Comparison of ENCODE assay signal across 15 cellular contexts in the genomic region with DNA sequence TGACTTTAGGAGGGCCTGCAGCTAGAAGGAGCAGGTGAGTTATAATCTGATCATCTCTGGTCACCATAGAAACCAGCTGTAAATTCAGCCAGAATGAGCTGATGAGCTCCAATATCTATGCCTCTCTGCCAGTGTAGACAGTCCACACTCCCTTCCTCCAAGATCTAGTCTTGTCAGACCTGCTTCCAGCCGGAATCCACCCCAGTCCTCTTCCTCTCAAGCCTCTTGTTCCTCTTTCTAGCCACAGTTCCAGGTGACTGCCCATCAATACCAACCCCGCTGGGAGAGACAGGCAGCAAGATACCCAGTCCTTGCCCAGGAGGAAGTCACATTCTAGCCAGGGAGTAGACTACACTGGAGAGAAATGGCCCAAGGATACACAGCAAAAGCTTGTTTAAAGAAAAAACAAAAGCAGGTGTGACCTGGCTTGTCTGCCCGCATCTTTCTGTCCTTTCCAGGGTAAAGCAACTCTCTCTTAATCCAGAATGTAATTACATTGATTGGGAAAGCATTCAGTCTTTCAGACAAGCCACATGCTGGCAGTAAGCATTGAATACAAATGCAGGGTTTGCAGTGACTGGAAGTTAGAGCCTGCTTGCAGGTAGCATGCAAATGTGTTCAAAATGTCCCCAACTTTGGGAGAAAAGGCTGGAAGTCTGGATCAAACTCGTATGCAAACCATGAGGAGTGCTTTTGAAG. TPM values are rescaled to one million over a fixed set of nuclear protein-coding genes. Genes with fewer than 3 reads are reported as not detected.
A peak's percentile ranks its signal among the peaks of the same experiment; 100 is the strongest.
DNase-seq lines count a peak whose midpoint lies in the region; ATAC-seq, FAIRE-seq and TF ChIP-seq lines count a peak whose summit lies in the region.
"Had no signal": no experiment of that assay in that cellular context is flagged by ENCODE, and none has a peak within 500 bp of the region (broad histone marks: within the 10 kb centered on the region; RNA-seq: fewer than 3 reads in every experiment).

No MANE protein-coding gene starts in this region.

- no peak overlapping the region for H3K27ac Mint-ChIP-seq in stimulated activated memory B cell treated with anti-CD40 and anti-IgM and Interleukin-4, amounts not matched to agents 10 μg/mL and 1 μg/mL and 100 μg/mL, for 72 hours
- H3K27ac Mint-ChIP-seq in CD8-positive, alpha-beta memory T cell = no peak overlapping the region
- H3K27ac Mint-ChIP-seq: activated T-helper 1 cell treated with anti-CD3 and anti-CD28 coated beads, Interleukin-12 subunit alpha, Interleukin-12 subunit beta, Interleukin-2, Interleukin-4 antibody, amounts not matched to agents 30 ng/mL and 10 ng/mL and 1 ng/mL, durations not matched to agents 14 hours and 24 hours and 36 hours had no signal

- no peak overlapping the region for H3K9ac ChIP-seq in GM12878 (ENCODE audit: control insufficient read depth, insufficient read depth, low read length)
- H3K9ac ChIP-seq: GM23248 had no signal

- H3K4me2 ChIP-seq in GM12878 (ENCODE audit: control insufficient read depth, insufficient read depth) = no peak overlapping the region

- H3K4me1 Mint-ChIP-seq in stimulated activated memory B cell treated with anti-CD40 and anti-IgM and Interleukin-4, amounts not matched to agents 10 μg/mL and 1 μg/mL and 100 μg/mL, for 72 hours = peaks cover 29% of the 10 kb centered on the region
- no peaks in the 10 kb centered on the region for H3K4me1 Mint-ChIP-seq in CD8-positive, alpha-beta memory T cell

- POLR2A ChIA-PET in GM12878 (lab: Charles Lee) = interaction anchor here (0.5 to 1.1 kb wide), 2 partner anchors 12 to 368 kb away, joined by 3 read pairs; no protein-coding TSS in a partner anchor
- POLR2A ChIA-PET in CD8-positive, alpha-beta memory T cell (lab: Charles Lee) = no interaction called here

- no peaks in the 10 kb centered on the region for H3K27me3 ChIP-seq in GM12878 (replicated peaks in 1 of 2; ENCODE audit: control insufficient read depth in 2 of 2, insufficient read depth in 2 of 2, low read length in 1 of 2)
- H3K27me3 ChIP-seq in CD8-positive, alpha-beta memory T cell (ENCODE audit: insufficient read depth, low read length, poor library complexity, severe bottlenecking) = no peaks in the 10 kb centered on the region
- H3K27me3 ChIP-seq: spleen, suprapubic skin had no signal

- no peaks in the 10 kb centered on the region for H3K36me3 Mint-ChIP-seq in stimulated activated memory B cell treated with anti-CD40 and anti-IgM and Interleukin-4, amounts not matched to agents 10 μg/mL and 1 μg/mL and 100 μg/mL, for 72 hours
- no peaks in the 10 kb centered on the region for H3K36me3 Mint-ChIP-seq in CD8-positive, alpha-beta memory T cell

- RAD21 ChIA-PET in GM12878 (lab: Charles Lee; ENCODE audit: unreplicated experiment) = interaction anchor here (0.7 to 1.0 kb wide), 2 partner anchors 16 to 32 kb away, joined by 3 read pairs; no protein-coding TSS in a partner anchor

- no peaks in the 10 kb centered on the region for H3K9me3 ChIP-seq in GM12878 (replicated peaks; ENCODE audit: control insufficient read depth, insufficient read depth, low read length)
- H3K9me3 ChIP-seq in CD8-positive, alpha-beta memory T cell (ENCODE audit: low read length) = no peaks in the 10 kb centered on the region
- H3K9me3 ChIP-seq: spleen, suprapubic skin had no signal

- H4K20me1 ChIP-seq in GM12878 (ENCODE audit: control insufficient read depth, insufficient read depth) = no peaks in the 10 kb centered on the region

- no peaks in the 10 kb centered on the region for H3K79me2 ChIP-seq in GM12878 (ENCODE audit: control insufficient read depth, insufficient read depth, low read length)

- no peak for TF ChIP-seq RAD21 in GM12878 (IDR thresholded peaks at IDR 0.05; ENCODE audit: insufficient read depth, low read depth, low read length)

- in situ Hi-C loops in GM12878 (cut with MboI) = no loop called here

- H3K4me1 ChIP-seq in GM12878 (ENCODE audit: control insufficient read depth, insufficient read depth, low read length) = peaks cover 18% of the 10 kb centered on the region
- no peaks in the 10 kb centered on the region for H3K4me1 ChIP-seq in CD8-positive, alpha-beta memory T cell (ENCODE audit: insufficient read depth, low read length)

- no peak overlapping the region for H3K4me3 ChIP-seq in GM12878
- H3K4me3 ChIP-seq in CD8-positive, alpha-beta memory T cell (ENCODE audit: low read length) = no peak overlapping the region
- H3K4me3 ChIP-seq: GM23248, SK-N-MC, spleen, suprapubic skin had no signal

- intact Hi-C loops in GM12878 (cut with micrococcal nuclease; ENCODE audit: unreplicated experiment) = no loop called here

- WGBS in GM12878 (ENCODE audit: insufficient coverage, insufficient replicate concordance, low lambda C conversion rate, missing lambda C conversion rate) = 50% methylated on average over 4 of the region's 4 CpGs

- TF ChIP-seq CTCF in GM12878 (IDR thresholded peaks at IDR 0.05 in 2 of 3, conservative IDR thresholded peaks at IDR 0.05 in 1 of 3; ENCODE audit: control insufficient read depth in 2 of 3, extremely low read depth in 1 of 3, insufficient read depth in 1 of 3, low read depth in 3 of 3, low read length in 3 of 3) = no peak

- ATAC-seq in GM12878 (peak; percentile 54), HG02840 (IDR thresholded peaks at IDR 0.05; ENCODE audit: low FRiP score, unreplicated experiment) (no peak)
- peak; percentile 55 for ATAC-seq in stimulated activated memory B cell treated with anti-CD40 and anti-IgM and Interleukin-4, amounts not matched to agents 10 μg/mL and 1 μg/mL and 100 μg/mL, for 72 hours

- CTCF ChIA-PET in GM12878 (lab: Yijun Ruan, JAX) = interaction anchor here (0.7 to 3.7 kb wide), 5 partner anchors 9 to 148 kb away, joined by 3 to 22 read pairs (median 3); no protein-coding TSS in a partner anchor
- CTCF ChIA-PET in CD8-positive, alpha-beta memory T cell (lab: Charles Lee) = interaction anchor here (1.3 kb wide), 1 partner anchor 9 kb away, joined by 5 read pairs; no protein-coding TSS in a partner anchor

- no peaks in the 10 kb centered on the region for H3K27me3 Mint-ChIP-seq in stimulated activated memory B cell treated with anti-CD40 and anti-IgM and Interleukin-4, amounts not matched to agents 10 μg/mL and 1 μg/mL and 100 μg/mL, for 72 hours
- peaks cover 4 to 6% of the 10 kb centered on the region in 2 donors for H3K27me3 Mint-ChIP-seq in CD8-positive, alpha-beta memory T cell

- no peak overlapping the region for H3K4me3 Mint-ChIP-seq in stimulated activated memory B cell treated with anti-CD40 and anti-IgM and Interleukin-4, amounts not matched to agents 10 μg/mL and 1 μg/mL and 100 μg/mL, for 72 hours
- no peak overlapping the region for H3K4me3 Mint-ChIP-seq in CD8-positive, alpha-beta memory T cell
- H3K4me3 Mint-ChIP-seq: activated T-helper 1 cell treated with anti-CD3 and anti-CD28 coated beads, Interleukin-12 subunit alpha, Interleukin-12 subunit beta, Interleukin-2, Interleukin-4 antibody, amounts not matched to agents 30 ng/mL and 10 ng/mL and 1 ng/mL, durations not matched to agents 14 hours and 24 hours and 36 hours had no signal

- TF ChIP-seq EP300 in GM12878 (IDR thresholded peaks at IDR 0.05; ENCODE audit: borderline replicate concordance in 1 of 2, control insufficient read depth in 1 of 2, low read depth in 2 of 2, low read length in 2 of 2) = 0 out of 4 replicates have a peak, but pooled peaks of 1 of the 2 experiments have one; percentile 24

- H2AFZ ChIP-seq in GM12878 (ENCODE audit: control insufficient read depth, low read depth, low read length) = no peak overlapping the region
- H2AFZ ChIP-seq: GM23248 had no signal

- no peak for FAIRE-seq in GM12878 (lab: Jason Lieb, UNC)
- FAIRE-seq: GM12892 had no signal

- no peak for TF ChIP-seq POLR2A in GM12878 (IDR thresholded peaks at IDR 0.05; ENCODE audit: low read depth, low read length)

- H3K27ac ChIP-seq in GM12878 (ENCODE audit: control insufficient read depth, insufficient read depth) = no peak overlapping the region
- H3K27ac ChIP-seq in CD8-positive, alpha-beta memory T cell (ENCODE audit: low read depth, low read length) = no peak overlapping the region
- H3K27ac ChIP-seq: GM23248, SK-N-MC, spleen, suprapubic skin had no signal

- no TSS peak for BruUV-seq in GM12878 (replicated peaks; lab: Mats Ljungman, UMichigan)

- DNase-seq in NCI-H345 treated with DMSO at 0.1 percent for 48 hours (lab: John Stamatoyannopoulos, UW; ENCODE audit: unreplicated experiment) (peak; percentile 9), NCI-H345 (lab: John Stamatoyannopoulos, UW) (no peak), NCI-H187 (lab: John Stamatoyannopoulos, UW) (peak; percentile 33 to 75), GM12878 (ENCODE audit: low read depth, low spot score) (no peak), iPS-NIHi7 (ENCODE audit: extremely low spot score) (no peak)
- DNase-seq in CD8-positive, alpha-beta memory T cell = no peak
- DNase-seq: DND-41, GM23248, spleen had no signal

- H3K36me3 ChIP-seq in GM12878 (ENCODE audit: control insufficient read depth in 2 of 2, insufficient read depth in 2 of 2, low read length in 1 of 2) = no peaks in the 10 kb centered on the region
- H3K36me3 ChIP-seq in CD8-positive, alpha-beta memory T cell (ENCODE audit: insufficient read depth, low read length) = no peaks in the 10 kb centered on the region
- H3K36me3 ChIP-seq: spleen, suprapubic skin had no signal

- SMC1A ChIA-PET in GM12878 (lab: Charles Lee; ENCODE audit: uncharacterized antibody, unreplicated experiment) = interaction anchor here (2.7 kb wide), 1 partner anchor 10 kb away, joined by 12 read pairs; no protein-coding TSS in a partner anchor

- H3K9me3 Mint-ChIP-seq in stimulated activated memory B cell treated with anti-CD40 and anti-IgM and Interleukin-4, amounts not matched to agents 10 μg/mL and 1 μg/mL and 100 μg/mL, for 72 hours = no peaks in the 10 kb centered on the region
- H3K9me3 Mint-ChIP-seq in CD8-positive, alpha-beta memory T cell = no peaks in the 10 kb centered on the region
- H3K9me3 Mint-ChIP-seq: activated T-helper 1 cell treated with anti-CD3 and anti-CD28 coated beads, Interleukin-12 subunit alpha, Interleukin-12 subunit beta, Interleukin-2, Interleukin-4 antibody, amounts not matched to agents 30 ng/mL and 10 ng/mL and 1 ng/mL, durations not matched to agents 14 hours and 24 hours and 36 hours had no signal

RNA-seq across cellular contexts. Expression of a gene that starts 9.0 kb away (rescaled TPM):
- total RNA-seq in GM12878 (2013; cell fraction: nucleolus; rRNA removed) = 17.9 and 18.7 TPM in 2 replicates
- total RNA-seq in GM12878 (2014; rRNA removed) (9.8 and 10.5 TPM in 2 replicates), GM12878 (2014; rRNA removed; fragmentation: Illumina TruSeq; extraction: Trizol) (6.0 and 6.1 TPM in 2 replicates), GM12878 (2021) (9.8 and 10.1 TPM in 2 replicates)
- polyA plus RNA-seq in GM12878 (2011; ENCODE audit: low read depth) = 3.0 TPM
- polyA plus RNA-seq in GM12878 (2011; rRNA removed) (2.8 and 5.3 TPM in 2 replicates), GM12878 (2014; fragmentation: Illumina TruSeq; extraction: Trizol) (3.4 and 6.0 TPM in 2 replicates), GM12878 (2014; fragmentation: Nextera tagmentation; extraction: Ambion mirVana) (1 to 10 TPM; 4.0 to 9.6 TPM), GM12878 (2014; rRNA removed) (7.4 and 7.6 TPM in 2 replicates), GM12878 (2016; fragmentation: Nextera tagmentation; extraction: Ambion mirVana) (1 to 10 TPM; 8.6 to 9.3 TPM)
- 7.4 and 8.6 TPM in 2 replicates for polyA plus RNA-seq in GM12878 (2011; cell fraction: cytosol; rRNA removed)
- 3.5 and 4.8 TPM in 2 replicates for polyA plus RNA-seq in GM12878 (2011; cell fraction: nucleus; rRNA removed)
- polyA plus RNA-seq in GM12878 (2012) = 3.2 and 4.7 TPM in 2 replicates
- 10.5 and 15.1 TPM in 2 replicates for polyA minus RNA-seq in GM12878 (2011; rRNA and poly(A)+ RNA removed)
- polyA minus RNA-seq in GM12878 (2011; cell fraction: cytosol; rRNA and poly(A)+ RNA removed) = 4.8 and 6.1 TPM in 2 replicates
- polyA minus RNA-seq in GM12878 (2011; cell fraction: nucleus; rRNA and poly(A)+ RNA removed) = 5.2 and 10.0 TPM in 2 replicates
- 10 to 100 TPM; 11.5 to 12.1 TPM for total RNA-seq in CD8-positive, alpha-beta memory T cell
- 6.7 TPM for polyA plus RNA-seq in CD8-positive, alpha-beta memory T cell

RNA-seq across cellular contexts. Expression of a gene that starts 30.7 kb away (rescaled TPM):
- 5.4 and 6.9 TPM in 2 replicates for total RNA-seq in GM12878 (2013; cell fraction: nucleolus; rRNA removed)
- total RNA-seq in GM12878 (2014; rRNA removed) (32.4 and 33.7 TPM in 2 replicates), GM12878 (2014; rRNA removed; fragmentation: Illumina TruSeq; extraction: Trizol) (34.4 and 36.0 TPM in 2 replicates), GM12878 (2021) (32.1 and 33.7 TPM in 2 replicates)
- polyA plus RNA-seq in GM12878 (2011; ENCODE audit: low read depth) = 9.0 TPM
- polyA plus RNA-seq in GM12878 (2011; rRNA removed) (42.7 and 46.5 TPM in 2 replicates), GM12878 (2014; fragmentation: Illumina TruSeq; extraction: Trizol) (35.9 and 39.0 TPM in 2 replicates), GM12878 (2014; fragmentation: Nextera tagmentation; extraction: Ambion mirVana) (10 to 100 TPM in 1 of 2 experiments, 1 to 10 TPM in 1; 8.1 to 19.0 TPM), GM12878 (2014; rRNA removed) (38.7 and 40.4 TPM in 2 replicates), GM12878 (2016; fragmentation: Nextera tagmentation; extraction: Ambion mirVana) (10 to 100 TPM; 52.5 to 66.6 TPM)
- polyA plus RNA-seq in GM12878 (2011; cell fraction: cytosol; rRNA removed) = 47.4 and 49.4 TPM in 2 replicates
- polyA plus RNA-seq in GM12878 (2011; cell fraction: nucleus; rRNA removed) = 17.5 and 24.4 TPM in 2 replicates
- 12.7 and 14.6 TPM in 2 replicates for polyA plus RNA-seq in GM12878 (2012)
- 20.3 and 36.9 TPM in 2 replicates for polyA minus RNA-seq in GM12878 (2011; rRNA and poly(A)+ RNA removed)
- 12.4 and 13.8 TPM in 2 replicates for polyA minus RNA-seq in GM12878 (2011; cell fraction: cytosol; rRNA and poly(A)+ RNA removed)
- 4.8 and 8.7 TPM in 2 replicates for polyA minus RNA-seq in GM12878 (2011; cell fraction: nucleus; rRNA and poly(A)+ RNA removed)
- total RNA-seq in CD8-positive, alpha-beta memory T cell = 10 to 100 TPM; 18.2 to 21.6 TPM
- polyA plus RNA-seq in CD8-positive, alpha-beta memory T cell = 0.70 TPM

Comparison
In these comparisons a context has a peak if more than half of its experiments do, and no peak if none do; other contexts are left out.
1. DNase-seq: peak in NCI-H345 treated with DMSO at 0.1 percent for 48 hours (single experiment) and NCI-H187 (2 of 2); none in NCI-H345 (single experiment), GM12878 (single experiment), iPS-NIHi7 (single experiment) and CD8-positive, alpha-beta memory T cell (0 of 5).